ENCODE assay signal across 9 cellular contexts in the genomic region with DNA sequence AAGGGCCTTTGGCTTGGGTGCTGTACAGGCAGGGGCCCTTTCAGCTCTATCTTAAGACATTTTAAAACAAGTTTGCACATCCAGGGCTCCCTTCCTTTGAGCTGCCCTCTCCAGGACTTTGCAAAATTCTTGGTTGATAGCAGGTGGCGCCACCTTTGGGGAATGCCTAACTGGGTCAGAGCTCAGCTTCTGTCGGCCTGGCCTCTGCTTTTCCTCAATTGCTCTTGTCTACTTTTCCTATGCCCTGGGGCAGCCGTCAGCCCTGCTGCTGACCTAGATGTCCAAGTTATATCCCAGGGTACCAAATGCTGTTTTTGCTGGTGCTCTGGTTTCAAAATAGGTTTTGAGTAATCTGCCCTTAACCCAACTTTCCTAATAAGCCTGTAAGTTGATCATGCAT.
DNase-seq lines count a peak whose midpoint lies in the region; ATAC-seq and TF ChIP-seq lines count a peak whose summit lies in the region.
"Had no signal": no experiment of that assay in that cellular context is flagged by ENCODE, and none has a peak within 500 bp of the region (broad histone marks: within the 10 kb centered on the region; RNA-seq: fewer than 3 reads in every experiment).

No MANE protein-coding gene starts in this region.

- DNase-seq in SK-MEL-5 (ENCODE audit: low read depth, low spot score) (peak; percentile 5), foreskin fibroblast (no peak), colonic mucosa (no peak)
- DNase-seq: NCI-H2227 treated with DMSO at 0.1 percent for 48 hours had no signal

- H3K4me2 ChIP-seq in BLaER1, result no peak overlapping the region

- H3K27ac ChIP-seq in BLaER1 (peak overlapping the region; percentile 29; the same call in 1 of the 2 replicates), colonic mucosa (no peak overlapping the region)

- no peak overlapping the region for H3K9ac ChIP-seq in BLaER1
- H3K9ac ChIP-seq in colonic mucosa (ENCODE audit: low read depth in 2 of 2, low read length in 2 of 2), result no peak overlapping the region

- H3K27me3 ChIP-seq in BLaER1, result no peaks in the 10 kb centered on the region
- no peaks in the 10 kb centered on the region for H3K27me3 ChIP-seq in colonic mucosa

- no peaks in the 10 kb centered on the region for H3K4me1 ChIP-seq in BLaER1
- H3K4me1 ChIP-seq in colonic mucosa, result no peaks in the 10 kb centered on the region

- peaks cover 61% of the 10 kb centered on the region for H4K20me1 ChIP-seq in BLaER1

- TF ChIP-seq CTCF in GM12872 (IDR thresholded peaks at IDR 0.05; ENCODE audit: insufficient read depth, low read depth, low read length), result peak; percentile 45; the same call in 2 of the 3 replicates
- TF ChIP-seq CTCF in foreskin fibroblast (IDR thresholded peaks at IDR 0.05; ENCODE audit: low read depth, low read length), result peak; percentile 5
- TF ChIP-seq CTCF in colonic mucosa (IDR thresholded peaks at IDR 0.05), result no peak

- no peak for ATAC-seq in GM18867 (IDR thresholded peaks at IDR 0.05; ENCODE audit: unreplicated experiment)
- no peak for ATAC-seq in GM18502 (IDR thresholded peaks at IDR 0.05; ENCODE audit: poor library complexity, unreplicated experiment)
- no peak for ATAC-seq in HG03045 (IDR thresholded peaks at IDR 0.05; ENCODE audit: unreplicated experiment)

- H3K36me3 ChIP-seq in BLaER1, result peaks cover 99% of the 10 kb centered on the region
- no peaks in the 10 kb centered on the region for H3K36me3 ChIP-seq in colonic mucosa

- intact Hi-C loops in colonic mucosa (cut with DNase I), result no loop called here

- in situ Hi-C loops in SK-MEL-5 (cut with HindIII; ENCODE audit: low pct_unique_long_range_greater_than_20kb, low sequenced_read_pairs), result no loop called here

- H3K4me3 ChIP-seq in BLaER1 (no peak overlapping the region), foreskin fibroblast (ENCODE audit: low read depth in 1 of 2, low read length in 2 of 2) (no peak overlapping the region), colonic mucosa (no peak overlapping the region)

- H3K9me3 ChIP-seq in BLaER1 (no peaks in the 10 kb centered on the region), colonic mucosa (no peaks in the 10 kb centered on the region)
